Comparison of ENCODE assay signal across 6 cellular contexts in the genomic region with DNA sequence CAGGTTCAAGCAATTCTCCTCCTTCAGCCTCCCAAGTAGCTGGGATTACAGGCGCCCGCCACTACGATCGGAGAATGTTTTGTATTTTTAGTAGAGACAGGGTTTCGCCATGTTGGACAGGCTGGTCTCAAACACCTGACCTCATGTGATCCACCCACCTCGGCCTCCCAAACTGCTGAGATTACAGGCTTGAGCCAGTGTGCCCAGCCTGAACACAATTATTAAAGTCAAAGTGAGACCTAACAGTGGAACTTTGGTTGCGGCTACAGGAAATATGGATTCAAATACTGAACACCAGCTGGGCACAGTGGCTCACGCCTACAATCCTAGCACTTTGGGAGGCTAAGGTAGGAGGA. TPM values are rescaled to one million over a fixed set of nuclear protein-coding genes. Genes with fewer than 3 reads are reported as not detected.
DNase-seq lines count a peak whose midpoint lies in the region; ATAC-seq, FAIRE-seq and TF ChIP-seq lines count a peak whose summit lies in the region.
"Not testable (repeated sequence)": the region's sequence is repeated elsewhere in the genome, so short reads cannot be mapped to it uniquely, and the experiment has no call there.

No MANE protein-coding gene starts in this region.

- H3K27me3 Mint-ChIP-seq in WTC11 (ENCODE audit: low read depth), result peaks cover 18% of the 10 kb centered on the region
- not testable (repeated sequence) for H3K27me3 Mint-ChIP-seq in activated naive CD8-positive, alpha-beta T cell treated with anti-CD3 and anti-CD28 coated beads, Interleukin-2, amount 50 U/mL, for 24 hours

- H3K4me1 ChIP-seq in KMS-11 (ENCODE audit: low read depth, poor library complexity, severe bottlenecking) (peaks cover 22% of the 10 kb centered on the region), keratinocyte (ENCODE audit: control insufficient read depth, extremely low read depth, insufficient read depth, low read length) (peaks cover 37% of the 10 kb centered on the region), sigmoid colon (peaks cover 0 to 37% (median 29%) of the 10 kb centered on the region in 4 donors)

- FAIRE-seq in keratinocyte (lab: Jason Lieb, UNC), result not testable (repeated sequence)

- H3K4me1 Mint-ChIP-seq in WTC11, result peaks cover 25% of the 10 kb centered on the region
- peaks cover 38% of the 10 kb centered on the region for H3K4me1 Mint-ChIP-seq in activated naive CD8-positive, alpha-beta T cell treated with anti-CD3 and anti-CD28 coated beads, Interleukin-2, amount 50 U/mL, for 24 hours

- not testable (repeated sequence) for H2AFZ ChIP-seq in KMS-11 (ENCODE audit: low read depth); keratinocyte (ENCODE audit: control insufficient read depth, low read length)

- peak overlapping the region; percentile 96 for H3K27ac ChIP-seq in AG04450 (ENCODE audit: low read depth, low read length)
- not testable (repeated sequence) for H3K27ac ChIP-seq in KMS-11
- H3K27ac ChIP-seq in keratinocyte (ENCODE audit: control insufficient read depth, insufficient read depth, low read length), result peak overlapping the region; percentile 28
- peak overlapping the region in 3 of 4 donors; percentile 85 to 91 (median 90) for H3K27ac ChIP-seq in sigmoid colon

- 96 to 97% methylated on average over 8 of the region's 8 CpGs for WGBS in sigmoid colon, 2 donors

- ATAC-seq in WTC11; activated naive CD8-positive, alpha-beta T cell treated with anti-CD3 and anti-CD28 coated beads, Interleukin-2, amount 50 U/mL, for 24 hours: not testable (repeated sequence)

- H3K79me2 ChIP-seq in KMS-11 (ENCODE audit: insufficient read depth, low read depth) (peaks cover 19% of the 10 kb centered on the region), keratinocyte (ENCODE audit: control insufficient read depth, insufficient read depth, low read length) (peaks cover 13% of the 10 kb centered on the region)

- not testable (repeated sequence) for H3K9me3 ChIP-seq in AG04450 (ENCODE audit: control insufficient read depth, insufficient read depth, low read length); keratinocyte (ENCODE audit: control insufficient read depth, low read depth, low read length); sigmoid colon

- intact Hi-C loops in sigmoid colon (cut with DNase I), result loop anchor here (5.0 kb wide), 1 partner anchor 53 kb away; the partner anchor contains the start of genes KRTCAP2 and TRIM46

- H3K4me3 Mint-ChIP-seq in WTC11, result peak overlapping the region; percentile 92
- peak overlapping the region; percentile 95 for H3K4me3 Mint-ChIP-seq in activated naive CD8-positive, alpha-beta T cell treated with anti-CD3 and anti-CD28 coated beads, Interleukin-2, amount 50 U/mL, for 24 hours

- H3K27ac Mint-ChIP-seq in WTC11, result not testable (repeated sequence)
- peak overlapping the region; percentile 52 for H3K27ac Mint-ChIP-seq in activated naive CD8-positive, alpha-beta T cell treated with anti-CD3 and anti-CD28 coated beads, Interleukin-2, amount 50 U/mL, for 24 hours

- not testable (repeated sequence) for H4K20me1 ChIP-seq in KMS-11 (ENCODE audit: insufficient read depth); keratinocyte (ENCODE audit: control insufficient read depth, extremely low read depth, insufficient read depth, low read length)

- H3K4me2 ChIP-seq in KMS-11, result peak overlapping the region; percentile 66; the same call in 1 of the 2 replicates
- peak overlapping the region; percentile 19 for H3K4me2 ChIP-seq in keratinocyte (ENCODE audit: control insufficient read depth, extremely low read depth, insufficient read depth, low read depth, low read length)

- not testable (repeated sequence) for TF ChIP-seq CTCF in AG04450 (IDR thresholded peaks at IDR 0.05; ENCODE audit: low read depth, low read length); KMS-11 (conservative IDR thresholded peaks at IDR 0.05; ENCODE audit: low read depth, low read length); WTC11 (IDR thresholded peaks at IDR 0.05); keratinocyte (optimal IDR thresholded peaks at IDR 0.05 in 1 of 3, IDR thresholded peaks at IDR 0.05 in 1 of 3, conservative IDR thresholded peaks at IDR 0.05 in 1 of 3; ENCODE audit: extremely low read depth in 1 of 3, insufficient read depth in 2 of 3, low read length in 3 of 3); sigmoid colon (IDR thresholded peaks at IDR 0.05)

- not testable (repeated sequence) for H3K9ac ChIP-seq in KMS-11; keratinocyte (ENCODE audit: control insufficient read depth, extremely low read depth, insufficient read depth, low read length)

- CTCF ChIA-PET in AG04450 (lab: Charles Lee), result interaction anchor here (2.9 to 3.5 kb wide), 4 partner anchors 18 to 52 kb away, joined by 12 to 20 read pairs (median 15); partner anchors contain the start of genes KRTCAP2 and THBS3
- CTCF ChIA-PET in WTC11 (lab: Charles Lee), result interaction anchor here (1.9 to 6.1 kb wide), 3 partner anchors 19 to 31 kb away, joined by 5 to 48 read pairs (median 19); no protein-coding TSS in a partner anchor

- not testable (repeated sequence) for H3K9me1 ChIP-seq in keratinocyte (ENCODE audit: control insufficient read depth, extremely low read depth, insufficient read depth, low read length)

- H3K27me3 ChIP-seq in AG04450 (ENCODE audit: control insufficient read depth, insufficient read depth, low read length); KMS-11 (ENCODE audit: insufficient read depth, low read depth); keratinocyte (ENCODE audit: control insufficient read depth, extremely low read depth, insufficient read depth, low read length); sigmoid colon: not testable (repeated sequence)

- H3K36me3 Mint-ChIP-seq in WTC11, result not testable (repeated sequence)
- peaks cover 12% of the 10 kb centered on the region for H3K36me3 Mint-ChIP-seq in activated naive CD8-positive, alpha-beta T cell treated with anti-CD3 and anti-CD28 coated beads, Interleukin-2, amount 50 U/mL, for 24 hours (ENCODE audit: low read depth)

- 0 out of 2 replicates have a peak overlapping the region, but pooled peaks have one; percentile 7 for H3K4me3 ChIP-seq in AG04450 (ENCODE audit: low read depth, low read length)
- H3K4me3 ChIP-seq in KMS-11 (IDR thresholded peaks at IDR 0.05; ENCODE audit: insufficient read depth, low read depth, low read length); keratinocyte (ENCODE audit: control insufficient read depth in 2 of 3, extremely low read depth in 1 of 3, insufficient read depth in 2 of 3, low read depth in 1 of 3, low read length in 3 of 3); sigmoid colon: not testable (repeated sequence)

- H3K36me3 ChIP-seq in KMS-11 (ENCODE audit: insufficient read depth); keratinocyte (ENCODE audit: control insufficient read depth in 2 of 2, extremely low read depth in 1 of 2, insufficient read depth in 2 of 2, low read length in 2 of 2); sigmoid colon: not testable (repeated sequence)

- DNase-seq in AG04450 (ENCODE audit: low read depth, low spot score); WTC11 (ENCODE audit: low spot score); activated naive CD8-positive, alpha-beta T cell treated with anti-CD3 and anti-CD28 coated beads, Interleukin-2, amount 50 U/mL, for 24 hours; keratinocyte (ENCODE audit: low read depth, low spot score); sigmoid colon: not testable (repeated sequence)

- dilution Hi-C loops in keratinocyte (cut with MboI; ENCODE audit: extremely low pct_ligation_motif_present, low sequenced_read_pairs), result not testable (repeated sequence)

- TF ChIP-seq POLR2A in sigmoid colon (IDR thresholded peaks at IDR 0.05), result not testable (repeated sequence)

- POLR2A ChIA-PET in AG04450 (lab: Yijun Ruan, JAX), result interaction anchor here (1.2 to 1.5 kb wide), 6 partner anchors 17 to 31 kb away, joined by 3 to 19 read pairs (median 6); partner anchors contain the start of genes ENTREP3, MTX1 and THBS3
- POLR2A ChIA-PET in WTC11 (lab: Charles Lee), result not testable (repeated sequence)

- not testable (repeated sequence) for TF ChIP-seq EP300 in sigmoid colon (IDR thresholded peaks at IDR 0.05)

- not testable (repeated sequence) for H3K9me3 Mint-ChIP-seq in WTC11; activated naive CD8-positive, alpha-beta T cell treated with anti-CD3 and anti-CD28 coated beads, Interleukin-2, amount 50 U/mL, for 24 hours

RNA-seq across cellular contexts. Expression of gene MTX1, which starts 16.9 kb away (rescaled TPM):
- polyA plus RNA-seq in AG04450 (2011; rRNA removed) (44.6 and 62.3 TPM in 2 replicates), keratinocyte (43.4 to 69.9 TPM (median 59.5 TPM) in 3 replicates), sigmoid colon (10 to 100 TPM; 51.7 to 69.7 (median 53.2) TPM)
- 33.4 and 56.5 TPM in 2 replicates for polyA minus RNA-seq in AG04450 (2011; rRNA and poly(A)+ RNA removed)
- total RNA-seq in WTC11 (2021) (57.5 to 62.8 TPM (median 60.4 TPM) in 3 replicates), sigmoid colon (10 to 100 TPM; 15.5 to 29.8 (median 27.7) TPM)
- 3.8 TPM for polyA plus RNA-seq in keratinocyte (2011; ENCODE audit: low read depth)
- polyA plus RNA-seq in keratinocyte (2011; cell fraction: cytosol; rRNA removed), result 36.1 and 59.2 TPM in 2 replicates
- polyA plus RNA-seq in keratinocyte (2011; cell fraction: nucleus; rRNA removed), result 31.1 and 36.4 TPM in 2 replicates
- 36.9 and 60.2 TPM in 2 replicates for polyA plus RNA-seq in keratinocyte (2012; ENCODE audit: low replicate concordance)
- 34.7 to 71.9 TPM (median 51.0 TPM) in 3 replicates for polyA minus RNA-seq in keratinocyte
- polyA minus RNA-seq in keratinocyte (2011; cell fraction: cytosol; rRNA and poly(A)+ RNA removed), result 60.6 TPM
- polyA minus RNA-seq in keratinocyte (2011; cell fraction: nucleus; rRNA and poly(A)+ RNA removed), result 16.4 and 18.3 TPM in 2 replicates

RNA-seq across cellular contexts. Expression of gene THBS3, which starts 17.7 kb away (rescaled TPM):
- polyA plus RNA-seq in AG04450 (2011; rRNA removed), result 32.5 and 34.6 TPM in 2 replicates
- polyA minus RNA-seq in AG04450 (2011; rRNA and poly(A)+ RNA removed), result 27.0 and 38.5 TPM in 2 replicates
- total RNA-seq in WTC11 (2021), result 4.0 to 5.3 TPM (median 5.3 TPM) in 3 replicates
- 14.4 to 36.0 TPM (median 16.2 TPM) in 3 replicates for polyA plus RNA-seq in keratinocyte
- polyA plus RNA-seq in keratinocyte (2011; ENCODE audit: low read depth), result 25.5 TPM
- polyA plus RNA-seq in keratinocyte (2011; cell fraction: cytosol; rRNA removed), result 6.5 and 8.4 TPM in 2 replicates
- 99.2 and 112 TPM in 2 replicates for polyA plus RNA-seq in keratinocyte (2011; cell fraction: nucleus; rRNA removed)
- 11.8 and 32.9 TPM in 2 replicates for polyA plus RNA-seq in keratinocyte (2012; ENCODE audit: low replicate concordance)
- polyA minus RNA-seq in keratinocyte, result 23.7 to 34.4 TPM (median 27.5 TPM) in 3 replicates
- 12.5 TPM for polyA minus RNA-seq in keratinocyte (2011; cell fraction: cytosol; rRNA and poly(A)+ RNA removed)
- 22.6 and 28.6 TPM in 2 replicates for polyA minus RNA-seq in keratinocyte (2011; cell fraction: nucleus; rRNA and poly(A)+ RNA removed)
- 10 to 100 TPM in 3 of 4 donors, 1 to 10 TPM in 1; 9.6 to 43.5 (median 18.5) TPM for total RNA-seq in sigmoid colon
- polyA plus RNA-seq in sigmoid colon, result 10 to 100 TPM in 1 of 3 donors, 1 to 10 TPM in 2; 3.5 to 13.4 (median 6.0) TPM

RNA-seq across cellular contexts. Expression of gene ENTREP3, which starts 29.9 kb away (rescaled TPM):
- polyA plus RNA-seq in AG04450 (2011; rRNA removed) (10.2 and 12.3 TPM in 2 replicates), keratinocyte (8.8 to 12.6 TPM (median 9.2 TPM) in 3 replicates), sigmoid colon (10 to 100 TPM in 1 of 3 donors, 1 to 10 TPM in 2; 5.4 to 17.6 (median 6.5) TPM)
- polyA minus RNA-seq in AG04450 (2011; rRNA and poly(A)+ RNA removed), result 7.1 and 9.2 TPM in 2 replicates
- total RNA-seq in WTC11 (2021) (65.3 to 67.8 TPM (median 66.6 TPM) in 3 replicates), sigmoid colon (10 to 100 TPM; 11.8 to 44.0 (median 16.0) TPM)
- polyA plus RNA-seq in keratinocyte (2011; ENCODE audit: low read depth), result 5.9 TPM
- polyA plus RNA-seq in keratinocyte (2011; cell fraction: cytosol; rRNA removed), result 13.5 and 25.2 TPM in 2 replicates
- 22.5 and 30.8 TPM in 2 replicates for polyA plus RNA-seq in keratinocyte (2011; cell fraction: nucleus; rRNA removed)
- 26.2 and 38.0 TPM in 2 replicates for polyA plus RNA-seq in keratinocyte (2012; ENCODE audit: low replicate concordance)
- 7.4 to 47.3 TPM (median 8.8 TPM) in 3 replicates for polyA minus RNA-seq in keratinocyte
- 32.0 TPM for polyA minus RNA-seq in keratinocyte (2011; cell fraction: cytosol; rRNA and poly(A)+ RNA removed)
- polyA minus RNA-seq in keratinocyte (2011; cell fraction: nucleus; rRNA and poly(A)+ RNA removed), result 13.2 and 13.6 TPM in 2 replicates

RNA-seq across cellular contexts. Expression of gene SCAMP3, which starts 36.8 kb away (rescaled TPM):
- polyA plus RNA-seq in AG04450 (2011; rRNA removed), result 104 and 115 TPM in 2 replicates
- polyA minus RNA-seq in AG04450 (2011; rRNA and poly(A)+ RNA removed), result 73.6 and 94.7 TPM in 2 replicates
- total RNA-seq in WTC11 (2021), result 50.0 to 58.8 TPM (median 52.2 TPM) in 3 replicates
- 72.1 to 97.0 TPM (median 91.3 TPM) in 3 replicates for polyA plus RNA-seq in keratinocyte
- 18.7 TPM for polyA plus RNA-seq in keratinocyte (2011; ENCODE audit: low read depth)
- polyA plus RNA-seq in keratinocyte (2011; cell fraction: cytosol; rRNA removed), result 70.0 and 83.7 TPM in 2 replicates
- 104 and 111 TPM in 2 replicates for polyA plus RNA-seq in keratinocyte (2011; cell fraction: nucleus; rRNA removed)
- polyA plus RNA-seq in keratinocyte (2012; ENCODE audit: low replicate concordance), result 59.6 and 60.0 TPM in 2 replicates
- polyA minus RNA-seq in keratinocyte, result 66.3 to 139 TPM (median 80.7 TPM) in 3 replicates
- polyA minus RNA-seq in keratinocyte (2011; cell fraction: cytosol; rRNA and poly(A)+ RNA removed), result 103 TPM
- polyA minus RNA-seq in keratinocyte (2011; cell fraction: nucleus; rRNA and poly(A)+ RNA removed), result 41.2 and 50.0 TPM in 2 replicates
- total RNA-seq in sigmoid colon, result 10 to 100 TPM; 25.1 to 45.3 (median 36.5) TPM
- 10 to 100 TPM; 11.6 to 56.4 (median 22.8) TPM for polyA plus RNA-seq in sigmoid colon

RNA-seq across cellular contexts. Expression of gene CLK2, which starts 47.9 kb away (rescaled TPM):
- polyA plus RNA-seq in AG04450 (2011; rRNA removed) (40.5 and 42.6 TPM in 2 replicates), keratinocyte (42.1 to 45.3 TPM (median 43.1 TPM) in 3 replicates), sigmoid colon (10 to 100 TPM in 2 of 3 donors, 1 to 10 TPM in 1; 7.2 to 45.9 (median 14.4) TPM)
- polyA minus RNA-seq in AG04450 (2011; rRNA and poly(A)+ RNA removed), result 61.7 and 68.9 TPM in 2 replicates
- total RNA-seq in WTC11 (2021) (68.2 to 74.9 TPM (median 74.4 TPM) in 3 replicates), sigmoid colon (10 to 100 TPM; 21.4 to 33.2 (median 25.3) TPM)
- polyA plus RNA-seq in keratinocyte (2011; ENCODE audit: low read depth), result 20.3 TPM
- 14.0 and 15.8 TPM in 2 replicates for polyA plus RNA-seq in keratinocyte (2011; cell fraction: cytosol; rRNA removed)
- 141 and 160 TPM in 2 replicates for polyA plus RNA-seq in keratinocyte (2011; cell fraction: nucleus; rRNA removed)
- polyA plus RNA-seq in keratinocyte (2012; ENCODE audit: low replicate concordance), result 23.4 and 26.4 TPM in 2 replicates
- 26.4 to 66.1 TPM (median 42.9 TPM) in 3 replicates for polyA minus RNA-seq in keratinocyte
- polyA minus RNA-seq in keratinocyte (2011; cell fraction: cytosol; rRNA and poly(A)+ RNA removed), result 20.3 TPM
- 24.1 and 33.3 TPM in 2 replicates for polyA minus RNA-seq in keratinocyte (2011; cell fraction: nucleus; rRNA and poly(A)+ RNA removed)
